In the genomic region with DNA sequence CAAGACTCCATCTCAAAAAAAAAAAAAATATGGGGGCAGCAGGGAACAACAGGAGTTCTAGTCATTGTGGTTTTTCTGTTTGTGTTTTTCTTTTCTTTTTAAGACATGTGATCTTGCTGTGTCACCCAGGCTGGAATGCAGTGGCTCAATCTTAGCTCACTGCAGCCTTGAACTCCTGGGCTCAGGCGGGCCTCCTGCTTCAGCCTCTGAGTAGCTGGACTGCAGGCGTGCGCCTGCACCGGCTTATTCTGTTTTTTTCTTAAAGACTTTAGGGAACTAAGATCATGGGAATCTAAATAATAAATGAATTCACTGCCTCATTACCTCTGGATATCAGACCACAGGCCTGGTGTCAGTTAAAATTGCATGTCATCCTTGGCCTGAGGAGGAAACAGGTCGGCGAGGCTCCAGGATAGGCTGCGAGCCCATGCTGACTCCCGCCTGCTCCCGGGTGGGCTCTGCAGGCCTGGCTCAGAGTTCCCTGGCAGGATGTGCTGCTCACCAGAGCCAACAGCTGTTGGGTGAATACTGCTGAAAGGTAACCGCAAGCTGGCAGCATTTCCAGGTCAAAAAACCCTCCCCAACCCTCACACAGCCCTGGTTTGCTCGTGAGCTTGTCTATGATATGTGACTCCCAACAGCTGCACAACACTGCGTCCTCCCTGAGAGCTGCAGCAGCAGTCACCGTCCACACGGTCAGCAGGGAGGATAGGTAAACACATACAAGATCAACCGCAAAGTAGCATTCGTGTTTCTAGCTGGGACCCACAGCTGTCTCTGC, we compare ENCODE assay signal across 8 cellular contexts. TPM values are rescaled to one million over a fixed set of nuclear protein-coding genes. Genes with fewer than 3 reads are reported as not detected.
DNase-seq lines count a peak whose midpoint lies in the region; ATAC-seq, FAIRE-seq and TF ChIP-seq lines count a peak whose summit lies in the region.

No MANE protein-coding gene starts in this region.

- no peaks in the 10 kb centered on the region for H3K27me3 ChIP-seq in dorsolateral prefrontal cortex

- TF ChIP-seq CTCF in choroid plexus epithelial cell (conservative IDR thresholded peaks at IDR 0.05; ENCODE audit: low read depth, low read length) (no peak), dorsolateral prefrontal cortex (IDR thresholded peaks at IDR 0.05 in 54 of 56, conservative IDR thresholded peaks at IDR 0.05 in 2 of 56; ENCODE audit: low read depth in 1 of 56, partially characterized antibody in 56 of 56) (no peak), kidney (IDR thresholded peaks at IDR 0.05; ENCODE audit: borderline replicate concordance, extremely low read depth, insufficient read depth) (no peak)

- ATAC-seq in HG02763 (IDR thresholded peaks at IDR 0.05; ENCODE audit: unreplicated experiment) (peak; percentile 50), sciatic nerve (peak; percentile 73), HG03175 (IDR thresholded peaks at IDR 0.05; ENCODE audit: unreplicated experiment) (no peak)

- FAIRE-seq in kidney (lab: Jason Lieb, UNC), result no peak

- H3K9ac ChIP-seq in kidney (ENCODE audit: low read length in 2 of 2), result no peak overlapping the region

- no peaks in the 10 kb centered on the region for H3K9me3 ChIP-seq in kidney (ENCODE audit: control insufficient read depth in 1 of 2, low read length in 2 of 2)

- H3K36me3 ChIP-seq in kidney (ENCODE audit: control insufficient read depth in 1 of 2, insufficient read depth in 2 of 2, low read length in 2 of 2), result peaks cover 0 to 1% of the 10 kb centered on the region in 2 donors

- DNase-seq in Daoy (ENCODE audit: low read depth) (peak; percentile 93), NCI-H510A (lab: John Stamatoyannopoulos, UW) (peak; percentile 68), choroid plexus epithelial cell (ENCODE audit: low read depth) (peak; percentile 73), sciatic nerve (ENCODE audit: low spot score) (peak; percentile 80), dorsolateral prefrontal cortex (no peak), kidney (no peak)

- intact Hi-C loops in sciatic nerve (cut with DNase I) (no loop called here), dorsolateral prefrontal cortex (cut with DNase I) (no loop called here), kidney (cut with DNase I) (no loop called here)

- H3K27ac ChIP-seq in dorsolateral prefrontal cortex (peak overlapping the region in 2 of 59 donors; percentile 15 to 21), kidney (ENCODE audit: low read depth in 2 of 2, low read length in 2 of 2) (no peak overlapping the region)

- H3K4me3 ChIP-seq in choroid plexus epithelial cell (ENCODE audit: low read depth, low read length) (no peak overlapping the region), dorsolateral prefrontal cortex (no peak overlapping the region), kidney (ENCODE audit: low read length in 2 of 2) (no peak overlapping the region)

- H3K4me1 ChIP-seq in kidney (ENCODE audit: control insufficient read depth in 1 of 2, insufficient read depth in 1 of 2, low read depth in 1 of 2, low read length in 2 of 2), result peaks cover 0 to 5% of the 10 kb centered on the region in 2 donors

RNA-seq across cellular contexts. Expression of a gene that starts 58.1 kb away (rescaled TPM):
- total RNA-seq in Daoy (2014; rRNA removed; shearing (Covaris generic)), result 65.0 and 80.3 TPM in 2 replicates
- total RNA-seq in sciatic nerve (79.0 TPM), dorsolateral prefrontal cortex (10 to 100 TPM; 25.8 to 69.7 (median 46.0) TPM), kidney (37.2 TPM)
- 48.6 TPM for polyA plus RNA-seq in kidney (ENCODE audit: insufficient read depth, low read depth, low replicate concordance)

Comparison
In these comparisons a context has a peak if more than half of its experiments do, and no peak if none do; other contexts are left out.
1. DNase-seq: peak in Daoy (single experiment), NCI-H510A (single experiment), choroid plexus epithelial cell (single experiment) and sciatic nerve (single experiment); none in dorsolateral prefrontal cortex (0 of 10) and kidney (single experiment).